Comparison of ENCODE assay signal across 14 cellular contexts in genomic region chr16:18932243-18932997, GRCh38. TPM values are rescaled to one million over a fixed set of nuclear protein-coding genes. Genes with fewer than 3 reads are reported as not detected.
DNase-seq lines count a peak whose midpoint lies in the region; ATAC-seq, FAIRE-seq and TF ChIP-seq lines count a peak whose summit lies in the region.
"Had no signal": no experiment of that assay in that cellular context is flagged by ENCODE, and none has a peak within 500 bp of the region (broad histone marks: within the 10 kb centered on the region; RNA-seq: fewer than 3 reads in every experiment).

No MANE protein-coding gene starts in this region.

- in situ Hi-C loops in GM12878 (cut with MboI): no loop called here

- no peak overlapping the region for H3K4me3 Mint-ChIP-seq in CD14-positive monocyte

- TF ChIP-seq CTCF in GM12878 (IDR thresholded peaks at IDR 0.05 in 2 of 3, conservative IDR thresholded peaks at IDR 0.05 in 1 of 3; ENCODE audit: control insufficient read depth in 2 of 3, extremely low read depth in 1 of 3, insufficient read depth in 1 of 3, low read depth in 3 of 3, low read length in 3 of 3) (no peak), thoracic aorta (IDR thresholded peaks at IDR 0.05) (no peak), CD14-positive monocyte (IDR thresholded peaks at IDR 0.05) (no peak)

- H3K4me2 ChIP-seq in GM12878 (ENCODE audit: control insufficient read depth, insufficient read depth): no peak overlapping the region

- CTCF ChIA-PET in GM12878 (lab: Yijun Ruan, JAX): interaction anchor here (0.7 to 3.6 kb wide), 6 partner anchors 9 to 133 kb away, joined by 3 to 16 read pairs (median 10); no protein-coding TSS in a partner anchor

- no peak for TF ChIP-seq EP300 in GM12878 (IDR thresholded peaks at IDR 0.05; ENCODE audit: borderline replicate concordance in 1 of 2, control insufficient read depth in 1 of 2, low read depth in 2 of 2, low read length in 2 of 2)

- peaks cover 0 to 4% (median 3%) of the 10 kb centered on the region in 3 donors for H3K27me3 Mint-ChIP-seq in CD14-positive monocyte (ENCODE audit: low read depth in 3 of 3)

- H3K9me3 ChIP-seq in GM12878 (replicated peaks; ENCODE audit: control insufficient read depth, insufficient read depth, low read length): no peaks in the 10 kb centered on the region
- H3K9me3 ChIP-seq in thoracic aorta: no peaks in the 10 kb centered on the region
- H3K9me3 ChIP-seq: left lung had no signal

- no peak for FAIRE-seq in GM12878 (lab: Jason Lieb, UNC)
- FAIRE-seq: G401.6 had no signal

- no peaks in the 10 kb centered on the region for H4K20me1 ChIP-seq in GM12878 (ENCODE audit: control insufficient read depth, insufficient read depth)

- SMC1A ChIA-PET in GM12878 (lab: Charles Lee; ENCODE audit: uncharacterized antibody, unreplicated experiment): interaction anchor here (0.5 to 1.7 kb wide), 7 partner anchors 11 to 130 kb away, joined by 3 to 8 read pairs (median 4); no protein-coding TSS in a partner anchor

- no peaks in the 10 kb centered on the region for H3K36me3 Mint-ChIP-seq in CD14-positive monocyte

- ATAC-seq in GM12878 (no peak), left ventricle myocardium superior (peak; percentile 80), thoracic aorta (ENCODE audit: insufficient number of reproducible peaks, low FRiP score, low read depth) (peak; percentile 97)
- ATAC-seq: left lung had no signal

- H3K4me1 ChIP-seq in GM12878 (ENCODE audit: control insufficient read depth, insufficient read depth, low read length) (peaks cover 6% of the 10 kb centered on the region), thoracic aorta (ENCODE audit: control insufficient read depth in 1 of 2, low read depth in 2 of 2) (peaks cover 12 to 26% of the 10 kb centered on the region in 2 donors)
- H3K4me1 ChIP-seq: left lung had no signal

- WGBS in GM12878 (ENCODE audit: insufficient coverage, insufficient replicate concordance, low lambda C conversion rate, missing lambda C conversion rate): 68% methylated on average over 5 of the region's 5 CpGs

- RAD21 ChIA-PET in GM12878 (lab: Charles Lee; ENCODE audit: unreplicated experiment): interaction anchor here (1.5 to 3.1 kb wide), 2 partner anchors 13 to 144 kb away, joined by 3 to 20 read pairs; no protein-coding TSS in a partner anchor

- H3K36me3 ChIP-seq in GM12878 (ENCODE audit: control insufficient read depth in 2 of 2, insufficient read depth in 2 of 2, low read length in 1 of 2): no peaks in the 10 kb centered on the region
- H3K36me3 ChIP-seq in thoracic aorta: no peaks in the 10 kb centered on the region
- H3K36me3 ChIP-seq: left lung had no signal

- peak overlapping the region; percentile 15; the same call in 1 of the 2 replicates for H2AFZ ChIP-seq in GM12878 (ENCODE audit: control insufficient read depth, low read depth, low read length)

- H3K4me1 Mint-ChIP-seq in CD14-positive monocyte: peaks cover 4% of the 10 kb centered on the region

- no peak overlapping the region for H3K9ac ChIP-seq in GM12878 (ENCODE audit: control insufficient read depth, insufficient read depth, low read length)

- no TSS peak for BruUV-seq in GM12878 (replicated peaks; lab: Mats Ljungman, UMichigan)

- H3K79me2 ChIP-seq in GM12878 (ENCODE audit: control insufficient read depth, insufficient read depth, low read length): peaks cover 2% of the 10 kb centered on the region; the same call in 1 of the 2 replicates

- no peaks in the 10 kb centered on the region for H3K9me3 Mint-ChIP-seq in CD14-positive monocyte

- intact Hi-C loops in GM12878 (cut with micrococcal nuclease; ENCODE audit: unreplicated experiment) (no loop called here), left ventricle myocardium superior (cut with micrococcal nuclease) (no loop called here), CD14-positive monocyte (cut with micrococcal nuclease) (no loop called here)

- TF ChIP-seq RAD21 in GM12878 (IDR thresholded peaks at IDR 0.05; ENCODE audit: insufficient read depth, low read depth, low read length): no peak

- H3K27me3 ChIP-seq in GM12878 (replicated peaks in 1 of 2; ENCODE audit: control insufficient read depth in 2 of 2, insufficient read depth in 2 of 2, low read length in 1 of 2): no peaks in the 10 kb centered on the region
- H3K27me3 ChIP-seq in thoracic aorta (replicated peaks; ENCODE audit: insufficient read depth): no peaks in the 10 kb centered on the region
- H3K27me3 ChIP-seq: left lung had no signal

- POLR2A ChIA-PET in GM12878 (lab: Charles Lee): interaction anchor here (0.6 to 1.4 kb wide), 3 partner anchors 23 to 135 kb away, joined by 3 to 4 read pairs (median 3); partner anchors contain the start of gene COQ7

- no peak for TF ChIP-seq POLR2A in GM12878 (IDR thresholded peaks at IDR 0.05; ENCODE audit: low read depth, low read length)

- DNase-seq in HT1080 (ENCODE audit: low read depth) (peak; percentile 14), GM12878 (ENCODE audit: low read depth, low spot score) (no peak), left ventricle myocardium superior (no peak), thoracic aorta (ENCODE audit: low spot score) (peak; percentile 9), NCI-H1436 (lab: John Stamatoyannopoulos, UW) (no peak), CD14-positive monocyte (ENCODE audit: low spot score) (no peak), OCI-M1 (lab: John Stamatoyannopoulos, UW) (no peak)
- DNase-seq: activated CD4-positive, alpha-beta T cell treated with anti-CD3 and anti-CD28 coated beads for 48 hours; activated naive CD4-positive, alpha-beta T cell treated with anti-CD3 and anti-CD28 coated beads, Interleukin-2, amount 50 U/mL, for 16 hours; left lung; NCI-H187 treated with DMSO at 0.1 percent for 48 hours; SHP77 treated with DMSO at 0.1 percent for 48 hours had no signal

- H3K27ac Mint-ChIP-seq in CD14-positive monocyte: no peak overlapping the region

- H3K4me3 ChIP-seq in GM12878: no peak overlapping the region
- H3K4me3 ChIP-seq in thoracic aorta: peak overlapping the region; percentile 31
- H3K4me3 ChIP-seq: left lung had no signal

- H3K27ac ChIP-seq in GM12878 (ENCODE audit: control insufficient read depth, insufficient read depth) (no peak overlapping the region), thoracic aorta (peak overlapping the region; percentile 88 to 91)
- H3K27ac ChIP-seq: epithelial cell of prostate, left lung had no signal

TF ChIP-seq in GM12878, 131 proteins besides CTCF, POLR2A, EP300 and RAD21 (continues in another document):
- TF ChIP-seq TCF7 (IDR thresholded peaks at IDR 0.05; ENCODE audit: borderline replicate concordance): no peak
- TF ChIP-seq PAX8 (IDR thresholded peaks at IDR 0.05): 0 out of 2 replicates have a peak, but pooled peaks have one; percentile 56

RNA-seq across cellular contexts. Expression of gene SMG1, which starts 6.2 kb away (rescaled TPM):
- 17.4 and 17.7 TPM in 2 replicates for total RNA-seq in HT1080 (2014; rRNA removed; shearing (Covaris generic))
- polyA plus RNA-seq in HT1080 (2015; cell fraction: cytosol; rRNA removed): 10.3 and 15.8 TPM in 2 replicates
- 48.2 and 50.5 TPM in 2 replicates for polyA plus RNA-seq in HT1080 (2015; cell fraction: nucleus; rRNA removed)
- total RNA-seq in GM12878 (2013; cell fraction: nucleolus; rRNA removed): 498 and 524 TPM in 2 replicates
- total RNA-seq in GM12878 (2014; rRNA removed) (41.4 and 42.9 TPM in 2 replicates), GM12878 (2014; rRNA removed; fragmentation: Illumina TruSeq; extraction: Trizol) (41.1 and 47.2 TPM in 2 replicates), GM12878 (2021) (66.7 and 66.8 TPM in 2 replicates), left ventricle myocardium superior (42.5 TPM), thoracic aorta (100 to 1,000 TPM in 1 of 2 donors, 10 to 100 TPM in 1; 69.2 to 142 TPM)
- polyA plus RNA-seq in GM12878 (2011; ENCODE audit: low read depth): 18.4 TPM
- polyA plus RNA-seq in GM12878 (2011; rRNA removed) (55.2 and 66.4 TPM in 2 replicates), GM12878 (2014; fragmentation: Illumina TruSeq; extraction: Trizol) (44.8 and 49.5 TPM in 2 replicates), GM12878 (2014; fragmentation: Nextera tagmentation; extraction: Ambion mirVana) (1 to 10 TPM; 3.9 to 4.2 TPM), GM12878 (2014; rRNA removed) (28.3 and 32.8 TPM in 2 replicates), GM12878 (2016; fragmentation: Nextera tagmentation; extraction: Ambion mirVana) (10 to 100 TPM; 19.8 to 22.9 TPM), CD14-positive monocyte (1 to 10 TPM; 2.4 to 7.1 TPM)
- 28.3 and 30.0 TPM in 2 replicates for polyA plus RNA-seq in GM12878 (2011; cell fraction: cytosol; rRNA removed)
- polyA plus RNA-seq in GM12878 (2011; cell fraction: nucleus; rRNA removed): 64.2 and 76.9 TPM in 2 replicates
- 22.8 and 24.4 TPM in 2 replicates for polyA plus RNA-seq in GM12878 (2012)
- polyA minus RNA-seq in GM12878 (2011; rRNA and poly(A)+ RNA removed): 190 and 294 TPM in 2 replicates
- 53.7 and 56.9 TPM in 2 replicates for polyA minus RNA-seq in GM12878 (2011; cell fraction: cytosol; rRNA and poly(A)+ RNA removed)
- 169 and 246 TPM in 2 replicates for polyA minus RNA-seq in GM12878 (2011; cell fraction: nucleus; rRNA and poly(A)+ RNA removed)

RNA-seq across cellular contexts. Expression of gene TMC7, which starts 51.3 kb away (rescaled TPM):
- 12.5 TPM in 2 replicates for total RNA-seq in HT1080 (2014; rRNA removed; shearing (Covaris generic))
- 14.0 and 15.7 TPM in 2 replicates for polyA plus RNA-seq in HT1080 (2015; cell fraction: cytosol; rRNA removed)
- 34.4 and 36.3 TPM in 2 replicates for polyA plus RNA-seq in HT1080 (2015; cell fraction: nucleus; rRNA removed)
- not detected in 2 replicates for total RNA-seq in GM12878 (2013; cell fraction: nucleolus; rRNA removed)
- not detected in 2 replicates for total RNA-seq in GM12878 (2014; rRNA removed)
- total RNA-seq in GM12878 (2014; rRNA removed; fragmentation: Illumina TruSeq; extraction: Trizol): not detected in 2 replicates
- not detected in 2 replicates for total RNA-seq in GM12878 (2021)
- not detected for polyA plus RNA-seq in GM12878 (2011; ENCODE audit: low read depth)
- not detected in 2 replicates for polyA plus RNA-seq in GM12878 (2011; rRNA removed)
- polyA plus RNA-seq in GM12878 (2011; cell fraction: cytosol; rRNA removed): not detected in 2 replicates
- not detected in 2 replicates for polyA plus RNA-seq in GM12878 (2011; cell fraction: nucleus; rRNA removed)
- not detected in 2 replicates for polyA plus RNA-seq in GM12878 (2012)
- 0.14 TPM in 1 of 2 replicates, not detected in the other for polyA plus RNA-seq in GM12878 (2014; fragmentation: Illumina TruSeq; extraction: Trizol)
- not detected for polyA plus RNA-seq in GM12878 (2014; fragmentation: Nextera tagmentation; extraction: Ambion mirVana)
- polyA plus RNA-seq in GM12878 (2014; rRNA removed): not detected in 2 replicates
- polyA plus RNA-seq in GM12878 (2016; fragmentation: Nextera tagmentation; extraction: Ambion mirVana): under 1 TPM in 1 of 2 experiments, not detected in 1; 0.15 TPM
- polyA minus RNA-seq in GM12878 (2011; rRNA and poly(A)+ RNA removed): not detected in 2 replicates
- not detected in 2 replicates for polyA minus RNA-seq in GM12878 (2011; cell fraction: cytosol; rRNA and poly(A)+ RNA removed)
- polyA minus RNA-seq in GM12878 (2011; cell fraction: nucleus; rRNA and poly(A)+ RNA removed): not detected in 2 replicates
- 1.1 TPM for total RNA-seq in left ventricle myocardium superior
- under 1 TPM; 0.49 to 0.81 TPM for total RNA-seq in thoracic aorta
- not detected for polyA plus RNA-seq in CD14-positive monocyte

Comparison
In these comparisons a context has a peak if more than half of its experiments do, and no peak if none do; other contexts are left out.
1. DNase-seq: peak in HT1080 (single experiment) and thoracic aorta (single experiment); none in GM12878 (single experiment), left ventricle myocardium superior (single experiment), NCI-H1436 (single experiment), CD14-positive monocyte (single experiment) and OCI-M1 (single experiment).